1 cellular context compared by ENCODE assay signal in genomic region chr9:134328341-134328840, GRCh38.
TF ChIP-seq lines count a peak whose summit lies in the region.

No MANE protein-coding gene starts in this region.

TF ChIP-seq in HepG2, 621 proteins besides CTCF, POLR2A, EP300 and RAD21 (continued from another document):
- TF ChIP-seq, protein P1, sequence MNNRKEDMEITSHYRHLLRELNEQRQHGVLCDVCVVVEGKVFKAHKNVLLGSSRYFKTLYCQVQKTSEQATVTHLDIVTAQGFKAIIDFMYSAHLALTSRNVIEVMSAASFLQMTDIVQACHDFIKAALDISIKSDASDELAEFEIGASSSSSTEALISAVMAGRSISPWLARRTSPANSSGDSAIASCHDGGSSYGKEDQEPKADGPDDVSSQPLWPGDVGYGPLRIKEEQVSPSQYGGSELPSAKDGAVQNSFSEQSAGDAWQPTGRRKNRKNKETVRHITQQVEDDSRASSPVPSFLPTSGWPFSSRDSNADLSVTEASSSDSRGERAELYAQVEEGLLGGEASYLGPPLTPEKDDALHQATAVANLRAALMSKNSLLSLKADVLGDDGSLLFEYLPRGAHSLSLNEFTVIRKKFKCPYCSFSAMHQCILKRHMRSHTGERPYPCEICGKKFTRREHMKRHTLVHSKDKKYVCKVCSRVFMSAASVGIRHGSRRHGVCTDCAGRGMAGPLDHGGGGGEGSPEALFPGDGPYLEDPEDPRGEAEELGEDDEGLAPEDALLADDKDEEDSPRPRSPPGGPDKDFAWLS (CRISPR knock-in tag; IDR thresholded peaks at IDR 0.05; ENCODE audit: borderline replicate concordance) = no peak; the same call in 1 of the 2 replicates
- TF ChIP-seq, protein P2, sequence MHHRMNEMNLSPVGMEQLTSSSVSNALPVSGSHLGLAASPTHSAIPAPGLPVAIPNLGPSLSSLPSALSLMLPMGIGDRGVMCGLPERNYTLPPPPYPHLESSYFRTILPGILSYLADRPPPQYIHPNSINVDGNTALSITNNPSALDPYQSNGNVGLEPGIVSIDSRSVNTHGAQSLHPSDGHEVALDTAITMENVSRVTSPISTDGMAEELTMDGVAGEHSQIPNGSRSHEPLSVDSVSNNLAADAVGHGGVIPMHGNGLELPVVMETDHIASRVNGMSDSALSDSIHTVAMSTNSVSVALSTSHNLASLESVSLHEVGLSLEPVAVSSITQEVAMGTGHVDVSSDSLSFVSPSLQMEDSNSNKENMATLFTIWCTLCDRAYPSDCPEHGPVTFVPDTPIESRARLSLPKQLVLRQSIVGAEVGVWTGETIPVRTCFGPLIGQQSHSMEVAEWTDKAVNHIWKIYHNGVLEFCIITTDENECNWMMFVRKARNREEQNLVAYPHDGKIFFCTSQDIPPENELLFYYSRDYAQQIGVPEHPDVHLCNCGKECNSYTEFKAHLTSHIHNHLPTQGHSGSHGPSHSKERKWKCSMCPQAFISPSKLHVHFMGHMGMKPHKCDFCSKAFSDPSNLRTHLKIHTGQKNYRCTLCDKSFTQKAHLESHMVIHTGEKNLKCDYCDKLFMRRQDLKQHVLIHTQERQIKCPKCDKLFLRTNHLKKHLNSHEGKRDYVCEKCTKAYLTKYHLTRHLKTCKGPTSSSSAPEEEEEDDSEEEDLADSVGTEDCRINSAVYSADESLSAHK (CRISPR knock-in tag; IDR thresholded peaks at IDR 0.05; ENCODE audit: borderline replicate concordance) = no peak
- TF ChIP-seq ZNF282 (IDR thresholded peaks at IDR 0.05; ENCODE audit: partially characterized antibody) = no peak
- TF ChIP-seq, protein P3, sequence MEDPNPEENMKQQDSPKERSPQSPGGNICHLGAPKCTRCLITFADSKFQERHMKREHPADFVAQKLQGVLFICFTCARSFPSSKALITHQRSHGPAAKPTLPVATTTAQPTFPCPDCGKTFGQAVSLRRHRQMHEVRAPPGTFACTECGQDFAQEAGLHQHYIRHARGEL (CRISPR knock-in tag; IDR thresholded peaks at IDR 0.05) = no peak; the same call in 1 of the 2 replicates
- TF ChIP-seq THAP11 (CRISPR knock-in tag; IDR thresholded peaks at IDR 0.05) = no peak; the same call in 1 of the 2 replicates
- TF ChIP-seq KLF15 (CRISPR knock-in tag; IDR thresholded peaks at IDR 0.05; ENCODE audit: borderline replicate concordance) = no peak
- TF ChIP-seq ZFP36L1 (CRISPR knock-in tag; IDR thresholded peaks at IDR 0.05) = 0 out of 2 replicates have a peak, but pooled peaks have one; percentile 51
- TF ChIP-seq, protein P4, sequence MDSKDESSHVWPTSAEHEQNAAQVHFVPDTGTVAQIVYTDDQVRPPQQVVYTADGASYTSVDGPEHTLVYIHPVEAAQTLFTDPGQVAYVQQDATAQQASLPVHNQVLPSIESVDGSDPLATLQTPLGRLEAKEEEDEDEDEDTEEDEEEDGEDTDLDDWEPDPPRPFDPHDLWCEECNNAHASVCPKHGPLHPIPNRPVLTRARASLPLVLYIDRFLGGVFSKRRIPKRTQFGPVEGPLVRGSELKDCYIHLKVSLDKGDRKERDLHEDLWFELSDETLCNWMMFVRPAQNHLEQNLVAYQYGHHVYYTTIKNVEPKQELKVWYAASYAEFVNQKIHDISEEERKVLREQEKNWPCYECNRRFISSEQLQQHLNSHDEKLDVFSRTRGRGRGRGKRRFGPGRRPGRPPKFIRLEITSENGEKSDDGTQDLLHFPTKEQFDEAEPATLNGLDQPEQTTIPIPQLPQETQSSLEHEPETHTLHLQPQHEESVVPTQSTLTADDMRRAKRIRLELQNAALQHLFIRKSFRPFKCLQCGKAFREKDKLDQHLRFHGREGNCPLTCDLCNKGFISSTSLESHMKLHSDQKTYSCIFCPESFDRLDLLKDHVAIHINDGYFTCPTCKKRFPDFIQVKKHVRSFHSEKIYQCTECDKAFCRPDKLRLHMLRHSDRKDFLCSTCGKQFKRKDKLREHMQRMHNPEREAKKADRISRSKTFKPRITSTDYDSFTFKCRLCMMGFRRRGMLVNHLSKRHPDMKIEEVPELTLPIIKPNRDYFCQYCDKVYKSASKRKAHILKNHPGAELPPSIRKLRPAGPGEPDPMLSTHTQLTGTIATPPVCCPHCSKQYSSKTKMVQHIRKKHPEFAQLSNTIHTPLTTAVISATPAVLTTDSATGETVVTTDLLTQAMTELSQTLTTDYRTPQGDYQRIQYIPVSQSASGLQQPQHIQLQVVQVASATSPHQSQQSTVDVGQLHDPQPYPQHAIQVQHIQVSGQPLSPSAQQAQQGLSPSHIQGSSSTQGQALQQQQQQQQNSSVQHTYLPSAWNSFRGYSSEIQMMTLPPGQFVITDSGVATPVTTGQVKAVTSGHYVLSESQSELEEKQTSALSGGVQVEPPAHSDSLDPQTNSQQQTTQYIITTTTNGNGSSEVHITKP (CRISPR knock-in tag; IDR thresholded peaks at IDR 0.05; ENCODE audit: low read depth) = peak; percentile 11; the same call in 1 of the 2 replicates
- TF ChIP-seq, protein P5, sequence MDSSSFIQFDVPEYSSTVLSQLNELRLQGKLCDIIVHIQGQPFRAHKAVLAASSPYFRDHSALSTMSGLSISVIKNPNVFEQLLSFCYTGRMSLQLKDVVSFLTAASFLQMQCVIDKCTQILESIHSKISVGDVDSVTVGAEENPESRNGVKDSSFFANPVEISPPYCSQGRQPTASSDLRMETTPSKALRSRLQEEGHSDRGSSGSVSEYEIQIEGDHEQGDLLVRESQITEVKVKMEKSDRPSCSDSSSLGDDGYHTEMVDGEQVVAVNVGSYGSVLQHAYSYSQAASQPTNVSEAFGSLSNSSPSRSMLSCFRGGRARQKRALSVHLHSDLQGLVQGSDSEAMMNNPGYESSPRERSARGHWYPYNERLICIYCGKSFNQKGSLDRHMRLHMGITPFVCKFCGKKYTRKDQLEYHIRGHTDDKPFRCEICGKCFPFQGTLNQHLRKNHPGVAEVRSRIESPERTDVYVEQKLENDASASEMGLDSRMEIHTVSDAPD (CRISPR knock-in tag; IDR thresholded peaks at IDR 0.05) = no peak
- TF ChIP-seq REPIN1 (CRISPR knock-in tag; IDR thresholded peaks at IDR 0.05; ENCODE audit: borderline replicate concordance, low read depth) = no peak
- TF ChIP-seq RFXANK (CRISPR knock-in tag; IDR thresholded peaks at IDR 0.05) = no peak
- no peak for TF ChIP-seq TCF7L2 (IDR thresholded peaks at IDR 0.05; ENCODE audit: low read depth, low read length)
- TF ChIP-seq, protein P6, sequence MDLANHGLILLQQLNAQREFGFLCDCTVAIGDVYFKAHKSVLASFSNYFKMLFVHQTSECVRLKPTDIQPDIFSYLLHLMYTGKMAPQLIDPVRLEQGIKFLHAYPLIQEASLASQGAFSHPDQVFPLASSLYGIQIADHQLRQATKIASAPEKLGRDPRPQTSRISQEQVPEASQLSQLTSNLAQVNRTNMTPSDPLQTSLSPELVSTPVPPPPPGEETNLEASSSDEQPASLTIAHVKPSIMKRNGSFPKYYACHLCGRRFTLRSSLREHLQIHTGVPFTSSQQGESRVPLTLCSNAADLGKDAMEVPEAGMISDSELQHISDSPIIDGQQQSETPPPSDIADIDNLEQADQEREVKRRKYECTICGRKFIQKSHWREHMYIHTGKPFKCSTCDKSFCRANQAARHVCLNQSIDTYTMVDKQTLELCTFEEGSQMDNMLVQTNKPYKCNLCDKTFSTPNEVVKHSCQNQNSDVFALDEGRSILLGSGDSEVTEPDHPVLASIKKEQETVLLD (CRISPR knock-in tag; IDR thresholded peaks at IDR 0.05; ENCODE audit: low read depth) = 0 out of 2 replicates have a peak, but pooled peaks have one; percentile 43
- TF ChIP-seq DR1 (CRISPR knock-in tag; IDR thresholded peaks at IDR 0.05) = no peak
- no peak for TF ChIP-seq GPN1 (CRISPR knock-in tag; IDR thresholded peaks at IDR 0.05; ENCODE audit: borderline replicate concordance)
- TF ChIP-seq, protein P7, sequence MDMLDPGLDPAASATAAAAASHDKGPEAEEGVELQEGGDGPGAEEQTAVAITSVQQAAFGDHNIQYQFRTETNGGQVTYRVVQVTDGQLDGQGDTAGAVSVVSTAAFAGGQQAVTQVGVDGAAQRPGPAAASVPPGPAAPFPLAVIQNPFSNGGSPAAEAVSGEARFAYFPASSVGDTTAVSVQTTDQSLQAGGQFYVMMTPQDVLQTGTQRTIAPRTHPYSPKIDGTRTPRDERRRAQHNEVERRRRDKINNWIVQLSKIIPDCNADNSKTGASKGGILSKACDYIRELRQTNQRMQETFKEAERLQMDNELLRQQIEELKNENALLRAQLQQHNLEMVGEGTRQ (IDR thresholded peaks at IDR 0.05; ENCODE audit: low read depth, low read length) = no peak
- TF ChIP-seq, protein P7 (CRISPR knock-in tag; IDR thresholded peaks at IDR 0.05; ENCODE audit: borderline replicate concordance) = no peak
- TF ChIP-seq SIN3A (IDR thresholded peaks at IDR 0.05; ENCODE audit: borderline replicate concordance, low read depth, low read length) = 0 out of 2 replicates have a peak, but pooled peaks have one; percentile 31
- TF ChIP-seq SP1 (IDR thresholded peaks at IDR 0.05) = no peak
- 0 out of 2 replicates have a peak, but pooled peaks have one; percentile 29 for TF ChIP-seq SP1 (CRISPR knock-in tag; IDR thresholded peaks at IDR 0.05)
- no peak; the same call in 1 of the 2 replicates for TF ChIP-seq EEA1 (CRISPR knock-in tag; IDR thresholded peaks at IDR 0.05; ENCODE audit: borderline replicate concordance)
- TF ChIP-seq RNF2 (conservative IDR thresholded peaks at IDR 0.05; ENCODE audit: low read depth) = no peak; the same call in 1 of the 2 replicates
- TF ChIP-seq, protein P8, sequence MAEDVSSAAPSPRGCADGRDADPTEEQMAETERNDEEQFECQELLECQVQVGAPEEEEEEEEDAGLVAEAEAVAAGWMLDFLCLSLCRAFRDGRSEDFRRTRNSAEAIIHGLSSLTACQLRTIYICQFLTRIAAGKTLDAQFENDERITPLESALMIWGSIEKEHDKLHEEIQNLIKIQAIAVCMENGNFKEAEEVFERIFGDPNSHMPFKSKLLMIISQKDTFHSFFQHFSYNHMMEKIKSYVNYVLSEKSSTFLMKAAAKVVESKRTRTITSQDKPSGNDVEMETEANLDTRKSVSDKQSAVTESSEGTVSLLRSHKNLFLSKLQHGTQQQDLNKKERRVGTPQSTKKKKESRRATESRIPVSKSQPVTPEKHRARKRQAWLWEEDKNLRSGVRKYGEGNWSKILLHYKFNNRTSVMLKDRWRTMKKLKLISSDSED (CRISPR knock-in tag; IDR thresholded peaks at IDR 0.05) = no peak
- TF ChIP-seq ADNP (CRISPR knock-in tag; IDR thresholded peaks at IDR 0.05) = no peak
